Comparison of ENCODE assay signal across 39 cellular contexts in the genomic region with DNA sequence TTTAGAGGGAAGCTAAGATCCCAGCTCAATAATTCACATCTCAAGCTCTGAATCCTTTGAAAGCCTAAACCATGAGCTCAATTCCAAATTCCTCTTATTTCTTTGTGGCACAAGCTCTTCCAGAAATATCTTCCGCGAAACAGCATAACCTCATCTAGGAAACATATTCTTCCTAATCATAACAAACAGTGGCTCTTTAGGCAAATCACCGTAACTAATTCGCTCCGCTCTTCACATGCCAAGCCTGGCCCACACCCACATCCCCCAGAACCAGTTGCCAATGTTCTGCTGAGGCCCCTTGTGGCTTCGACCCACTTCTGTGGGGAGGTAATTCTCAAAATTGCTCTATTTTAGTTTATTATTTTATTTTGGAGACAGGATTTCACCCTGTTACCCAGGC. TPM values are rescaled to one million over a fixed set of nuclear protein-coding genes. Genes with fewer than 3 reads are reported as not detected.
"Had no signal": no experiment of that assay in that cellular context is flagged by ENCODE, and none has a peak within 500 bp of the region (broad histone marks: within the 10 kb centered on the region; RNA-seq: fewer than 3 reads in every experiment).

No MANE protein-coding gene starts in this region.

- H3K4me3 ChIP-seq: MG63 had no signal

- H3K27ac ChIP-seq: KMS-11 had no signal

- DNase-seq: Karpas-422, Kasumi-1, MG63, MM.1S, MV-4-11, NCI-H1048, NCI-H1092, NCI-H1092 treated with DMSO at 0.1 percent for 48 hours, NCI-H1105, NCI-H1105 treated with DMSO at 0.1 percent for 48 hours, NCI-H1417, NCI-H1417 treated with DMSO at 0.1 percent for 48 hours, NCI-H1436, NCI-H1436 treated with DMSO at 0.1 percent for 48 hours, NCI-H146, NCI-H1694, NCI-H1694 treated with DMSO at 0.1 percent for 48 hours, NCI-H187, NCI-H187 treated with DMSO at 0.1 percent for 48 hours, NCI-H1930, NCI-H2029, NCI-H2029 treated with DMSO at 0.1 percent for 48 hours, NCI-H2081, NCI-H2081 treated with DMSO at 0.1 percent for 48 hours, NCI-H2107, NCI-H2171, NCI-H2171 treated with DMSO at 0.1 percent for 48 hours, NCI-H2227 treated with DMSO at 0.1 percent for 48 hours, NCI-H226, NCI-H345, NCI-H446, NCI-H446 treated with DMSO at 0.1 percent for 48 hours, NCI-H510A, NCI-H510A treated with DMSO at 0.1 percent for 48 hours had no signal

- H3K9me3 ChIP-seq: MG63 had no signal

- H3K36me3 ChIP-seq: MG63 had no signal

RNA-seq across cellular contexts. Expression of a gene that starts 19.2 kb away (rescaled TPM):
- total RNA-seq: LHCN-M2, M059J, MCF 10A, NCI-H460 had no signal
